Comparison of ENCODE assay signal across 8 cellular contexts in genomic region chr2:119641562-119642258, GRCh38. TPM values are rescaled to one million over a fixed set of nuclear protein-coding genes. Genes with fewer than 3 reads are reported as not detected.
DNase-seq lines count a peak whose midpoint lies in the region; ATAC-seq and TF ChIP-seq lines count a peak whose summit lies in the region.

No MANE protein-coding gene starts in this region.

- intact Hi-C loops in adrenal gland (cut with DNase I) (no loop called here), heart right ventricle (cut with DNase I) (loop anchor here in 5 of 10 donors (2.0 to 10.0 kb wide), 6 partner anchors 17 to 1043 kb away; no protein-coding TSS in a partner anchor)

- no peak for TF ChIP-seq POLR2A in adrenal gland (IDR thresholded peaks at IDR 0.05)

- peaks cover 0 to 11% of the 10 kb centered on the region in 2 donors for H3K4me1 ChIP-seq in adrenal gland (replicated peaks in 1 of 2)
- peaks cover 0 to 22% (median 6%) of the 10 kb centered on the region in 9 donors for H3K4me1 ChIP-seq in heart right ventricle

- H3K27me3 ChIP-seq in adrenal gland, result no peaks in the 10 kb centered on the region
- H3K27me3 ChIP-seq in heart right ventricle, result peaks cover 0 to 8% (median 0%) of the 10 kb centered on the region in 7 donors

- peak; percentile 92 for TF ChIP-seq CTCF in GM12874 (IDR thresholded peaks at IDR 0.05; ENCODE audit: insufficient read depth, low read depth, low read length)
- TF ChIP-seq CTCF in adrenal gland (IDR thresholded peaks at IDR 0.05), result peak; percentile 79 to 96 (median 88)
- TF ChIP-seq CTCF in heart right ventricle (IDR thresholded peaks at IDR 0.05), result peak; percentile 69 to 97 (median 94)

- DNase-seq in NCI-H1092 treated with DMSO at 0.1 percent for 48 hours (lab: John Stamatoyannopoulos, UW) (peak; percentile 56), T-helper 1 cell (peak; percentile 31 to 67 (median 48)), adrenal gland (peak; percentile 68 to 87 (median 77)), heart right ventricle (peak; percentile 63 to 66), renal cortical epithelial cell (ENCODE audit: low read depth) (peak; percentile 81), OCI-M2 (lab: John Stamatoyannopoulos, UW; ENCODE audit: unreplicated experiment) (no peak)

- 6 to 8% (median 7%) methylated on average over 17 of the region's 17 CpGs for WGBS in adrenal gland, 4 donors
- 12% methylated on average over 17 of the region's 17 CpGs for WGBS in heart right ventricle, 2 donors

- ATAC-seq in HG02610 (IDR thresholded peaks at IDR 0.05; ENCODE audit: unreplicated experiment) (peak; percentile 94), heart right ventricle (peak; percentile 75 to 91 (median 84))

- H3K36me3 ChIP-seq in adrenal gland (replicated peaks in 1 of 2) (no peaks in the 10 kb centered on the region), heart right ventricle (no peaks in the 10 kb centered on the region)

- no peak overlapping the region for H3K27ac ChIP-seq in adrenal gland
- no peak overlapping the region for H3K27ac ChIP-seq in heart right ventricle

- H3K4me3 ChIP-seq in adrenal gland (no peak overlapping the region), heart right ventricle (no peak overlapping the region)

- H3K9me3 ChIP-seq in adrenal gland (replicated peaks in 1 of 3), result no peaks in the 10 kb centered on the region
- H3K9me3 ChIP-seq in heart right ventricle, result no peaks in the 10 kb centered on the region

RNA-seq across cellular contexts. Expression of gene TMEM177, which starts 37.3 kb away (rescaled TPM):
- total RNA-seq in adrenal gland (10 to 100 TPM in 5 of 8 donors, 1 to 10 TPM in 3; 3.8 to 16.4 (median 12.2) TPM), heart right ventricle (10 to 100 TPM in 5 of 10 donors, 1 to 10 TPM in 5; 8.5 to 14.6 (median 9.8) TPM), renal cortical epithelial cell (9.6 and 13.0 TPM in 2 replicates)
- polyA plus RNA-seq in adrenal gland (10 to 100 TPM in 1 of 3 donors, 1 to 10 TPM in 2; 3.9 to 14.4 (median 7.4) TPM), heart right ventricle (10 to 100 TPM in 1 of 2 donors, 1 to 10 TPM in 1; 4.6 to 11.1 TPM)
